29 cellular contexts compared by ENCODE assay signal in the genomic region with DNA sequence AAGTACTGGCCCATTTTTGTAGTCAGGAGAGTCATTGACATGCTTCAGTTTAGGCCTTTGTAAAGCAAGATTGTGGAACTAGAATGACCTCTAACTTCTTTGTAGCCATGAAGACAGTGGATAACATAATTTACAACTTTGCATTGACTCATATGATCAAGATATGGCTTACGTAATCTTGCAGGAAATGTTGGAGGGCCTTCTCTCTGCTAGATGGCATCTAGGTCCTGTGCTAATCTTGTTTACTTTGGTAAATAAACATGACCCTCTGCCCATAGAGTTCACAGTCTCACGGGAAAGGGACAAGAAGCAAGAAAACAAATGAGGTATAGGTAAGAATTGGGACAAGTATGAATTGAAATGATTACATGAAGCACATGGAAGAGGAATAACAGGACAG.
DNase-seq lines count a peak whose midpoint lies in the region; ATAC-seq and TF ChIP-seq lines count a peak whose summit lies in the region.
"Had no signal": no experiment of that assay in that cellular context is flagged by ENCODE, and none has a peak within 500 bp of the region (broad histone marks: within the 10 kb centered on the region; RNA-seq: fewer than 3 reads in every experiment).

No MANE protein-coding gene starts in this region.

- DNase-seq in natural killer cell treated with Interleukin-12 subunit alpha and Interleukin-12 subunit beta and Interleukin-15 and Interleukin-18, amount 100 ng/mL, for 72 hours (ENCODE audit: low spot score), result no peak
- no peak for DNase-seq in natural killer cell
- DNase-seq in Panc1 (ENCODE audit: low read depth, low spot score), result no peak
- DNase-seq in fibroblast of villous mesenchyme (ENCODE audit: low read depth), result peak; percentile 22
- no peak for DNase-seq in foreskin melanocyte
- no peak for DNase-seq in amygdala (lab: John Stamatoyannopoulos, UW)
- DNase-seq in stimulated activated naive CD8-positive, alpha-beta T cell treated with anti-CD3 and anti-CD28 coated beads, Interleukin-15, amount 100 ng/mL, for 72 hours, result no peak
- DNase-seq in ascending aorta (ENCODE audit: low spot score in 2 of 2), result no peak
- DNase-seq: activated B cell treated with CpG ODN at 0.5 μM for 24 hours; activated CD4-positive, alpha-beta T cell treated with anti-CD3 and anti-CD28 coated beads, Interleukin-2, amount 50 U/mL, for 48 hours; activated CD8-positive, alpha-beta memory T cell treated with anti-CD3 and anti-CD28 coated beads, Interleukin-2, amount 50 U/mL, for 4 hours; Karpas-422; left ventricle myocardium inferior; midbrain; NCI-H2029; NCI-H226; NCI-H774; nephron progenitor cell; pancreas; stimulated activated CD4-positive, alpha-beta T cell treated with anti-CD3 and anti-CD28 coated beads, Interleukin-12 subunit alpha, Interleukin-12 subunit beta, amount 100 ng/mL, for 4 hours; stimulated activated CD4-positive, alpha-beta T cell treated with anti-CD3 and anti-CD28 coated beads, Interleukin-4, amount 100 ng/mL, for 4 hours; stimulated activated naive CD4-positive, alpha-beta T cell treated with Interleukin-2 at 50 U/mL for 16 hours had no signal

- peaks cover 27 to 29% of the 10 kb centered on the region in 2 donors for H3K4me1 Mint-ChIP-seq in natural killer cell treated with Interleukin-12 subunit alpha and Interleukin-12 subunit beta and Interleukin-15 and Interleukin-18, amount 100 ng/mL, for 72 hours (ENCODE audit: low read depth in 2 of 2)
- H3K4me1 Mint-ChIP-seq in natural killer cell, result peaks cover 30 to 31% of the 10 kb centered on the region in 2 donors
- H3K4me1 Mint-ChIP-seq in stimulated activated naive CD8-positive, alpha-beta T cell treated with anti-CD3 and anti-CD28 coated beads, Interleukin-15, amount 100 ng/mL, for 72 hours, result peaks cover 33% of the 10 kb centered on the region
- H3K4me1 Mint-ChIP-seq: brain had no signal

- H3K4me1 ChIP-seq in Panc1 (ENCODE audit: control insufficient read depth, insufficient read depth, low read length) (peaks cover 2% of the 10 kb centered on the region; the same call in 1 of the 2 replicates), ascending aorta (no peaks in the 10 kb centered on the region)
- H3K4me1 ChIP-seq: left ventricle myocardium inferior, pancreas, vagina had no signal

- in situ Hi-C loops in Panc1 (cut with HindIII; ENCODE audit: low pct_unique_long_range_greater_than_20kb, low sequenced_read_pairs), result no loop called here

- H3K27ac ChIP-seq in Panc1 (ENCODE audit: low read length), result peak overlapping the region; percentile 31; the same call in 1 of the 2 replicates
- H3K27ac ChIP-seq in ascending aorta, result no peak overlapping the region
- H3K27ac ChIP-seq: BLaER1, pancreas, thoracic aorta had no signal

- 0 out of 2 replicates have a peak, but pooled peaks cover 3% of the 10 kb centered on the region for H3K9me3 ChIP-seq in Panc1 (ENCODE audit: control insufficient read depth, insufficient read depth, low read depth, low read length)
- peaks cover 0 to 8% of the 10 kb centered on the region in 2 donors for H3K9me3 ChIP-seq in ascending aorta
- H3K9me3 ChIP-seq: pancreas, thoracic aorta, vagina had no signal

- no peak for ATAC-seq in natural killer cell treated with Interleukin-12 subunit alpha and Interleukin-12 subunit beta and Interleukin-15 and Interleukin-18, amount 100 ng/mL, for 72 hours
- ATAC-seq in natural killer cell (no peak), Panc1 (no peak)
- ATAC-seq in stimulated activated naive CD8-positive, alpha-beta T cell treated with anti-CD3 and anti-CD28 coated beads, Interleukin-15, amount 100 ng/mL, for 72 hours, result no peak
- ATAC-seq: HCT116, pancreas, Right ventricle myocardium inferior had no signal

- H3K27me3 ChIP-seq in Panc1 (ENCODE audit: control insufficient read depth, insufficient read depth, low read length), result no peaks in the 10 kb centered on the region
- no peaks in the 10 kb centered on the region for H3K27me3 ChIP-seq in ascending aorta
- H3K27me3 ChIP-seq: BLaER1, pancreas, vagina had no signal

- intact Hi-C loops in natural killer cell (cut with micrococcal nuclease), result no loop called here
- intact Hi-C loops in Panc1 (cut with micrococcal nuclease; ENCODE audit: unreplicated experiment), result no loop called here
- intact Hi-C loops in ascending aorta (cut with DNase I), result loop anchor here (5.0 to 10.0 kb wide), 2 partner anchors 45 to 353 kb away; a partner anchor contains a TSS

- CTCF ChIA-PET in Panc1 (lab: Charles Lee), result no interaction called here

- POLR2A ChIA-PET in Panc1 (lab: Charles Lee), result no interaction called here

- H3K27me3 Mint-ChIP-seq in natural killer cell treated with Interleukin-12 subunit alpha and Interleukin-12 subunit beta and Interleukin-15 and Interleukin-18, amount 100 ng/mL, for 72 hours, result peaks cover 20 to 25% of the 10 kb centered on the region in 2 donors
- peaks cover 6 to 36% of the 10 kb centered on the region in 2 donors for H3K27me3 Mint-ChIP-seq in natural killer cell (ENCODE audit: low read depth in 2 of 2)
- H3K27me3 Mint-ChIP-seq in stimulated activated naive CD8-positive, alpha-beta T cell treated with anti-CD3 and anti-CD28 coated beads, Interleukin-15, amount 100 ng/mL, for 72 hours, result no peaks in the 10 kb centered on the region
- H3K27me3 Mint-ChIP-seq: activated B cell treated with CpG ODN at 0.5 μM for 24 hours had no signal

- H3K36me3 ChIP-seq in Panc1 (ENCODE audit: control insufficient read depth, insufficient read depth, low read length) (no peaks in the 10 kb centered on the region), ascending aorta (no peaks in the 10 kb centered on the region)
- H3K36me3 ChIP-seq: BLaER1, left ventricle myocardium inferior, pancreas, thoracic aorta, vagina had no signal

- no peaks in the 10 kb centered on the region for H3K36me3 Mint-ChIP-seq in natural killer cell treated with Interleukin-12 subunit alpha and Interleukin-12 subunit beta and Interleukin-15 and Interleukin-18, amount 100 ng/mL, for 72 hours
- no peaks in the 10 kb centered on the region for H3K36me3 Mint-ChIP-seq in natural killer cell
- H3K36me3 Mint-ChIP-seq: brain had no signal

- H3K4me3 ChIP-seq in Panc1 (ENCODE audit: low read depth in 2 of 2, low read length in 2 of 2) (no peak overlapping the region), fibroblast of villous mesenchyme (ENCODE audit: low read depth, low read length) (no peak overlapping the region), ascending aorta (no peak overlapping the region)
- H3K4me3 ChIP-seq: BLaER1, left ventricle myocardium inferior, pancreas, thoracic aorta, vagina had no signal

- no TSS peak for BruUV-seq in Panc1 (replicated peaks; lab: Mats Ljungman, UMichigan)

- H3K27ac Mint-ChIP-seq in natural killer cell treated with Interleukin-12 subunit alpha and Interleukin-12 subunit beta and Interleukin-15 and Interleukin-18, amount 100 ng/mL, for 72 hours, result no peak overlapping the region
- no peak overlapping the region for H3K27ac Mint-ChIP-seq in natural killer cell
- H3K27ac Mint-ChIP-seq in stimulated activated naive CD8-positive, alpha-beta T cell treated with anti-CD3 and anti-CD28 coated beads, Interleukin-15, amount 100 ng/mL, for 72 hours, result no peak overlapping the region
- H3K27ac Mint-ChIP-seq: activated B cell treated with CpG ODN at 0.5 μM for 24 hours; activated T-helper 2 cell treated with anti-CD3 and anti-CD28 coated beads, Interferon-gamma antibody, Interleukin-2, Interleukin-4, amounts not matched to agents 10 μg/mL and 5 μg/mL and 100 μg/mL, durations not matched to agents 14 hours and 24 hours and 36 hours; nephron progenitor cell had no signal

- TF ChIP-seq CTCF in natural killer cell (IDR thresholded peaks at IDR 0.05), result no peak
- TF ChIP-seq CTCF in Panc1 (IDR thresholded peaks at IDR 0.05), result no peak
- TF ChIP-seq CTCF in fibroblast of villous mesenchyme (IDR thresholded peaks at IDR 0.05; ENCODE audit: insufficient read depth, low read depth, low read length), result no peak
- TF ChIP-seq CTCF in ascending aorta (IDR thresholded peaks at IDR 0.05), result no peak

- H3K9me3 Mint-ChIP-seq in natural killer cell treated with Interleukin-12 subunit alpha and Interleukin-12 subunit beta and Interleukin-15 and Interleukin-18, amount 100 ng/mL, for 72 hours, result no peaks in the 10 kb centered on the region
- no peaks in the 10 kb centered on the region for H3K9me3 Mint-ChIP-seq in natural killer cell
- peaks cover 0 to 3% of the 10 kb centered on the region in 2 donors for H3K9me3 Mint-ChIP-seq in stimulated activated naive CD8-positive, alpha-beta T cell treated with anti-CD3 and anti-CD28 coated beads, Interleukin-15, amount 100 ng/mL, for 72 hours
- H3K9me3 Mint-ChIP-seq: activated T-helper 2 cell treated with anti-CD3 and anti-CD28 coated beads, Interferon-gamma antibody, Interleukin-2, Interleukin-4, amounts not matched to agents 10 μg/mL and 5 μg/mL and 100 μg/mL, durations not matched to agents 14 hours and 24 hours and 36 hours had no signal

- peak overlapping the region; percentile 7 for H3K4me3 Mint-ChIP-seq in natural killer cell treated with Interleukin-12 subunit alpha and Interleukin-12 subunit beta and Interleukin-15 and Interleukin-18, amount 100 ng/mL, for 72 hours
- H3K4me3 Mint-ChIP-seq in natural killer cell, result no peak overlapping the region
- no peak overlapping the region for H3K4me3 Mint-ChIP-seq in stimulated activated naive CD8-positive, alpha-beta T cell treated with anti-CD3 and anti-CD28 coated beads, Interleukin-15, amount 100 ng/mL, for 72 hours
- H3K4me3 Mint-ChIP-seq: activated B cell treated with CpG ODN at 0.5 μM for 24 hours, brain, nephron progenitor cell had no signal
